ENCODE assay signal across 8 cellular contexts in genomic region chr6:133184798-133185380, GRCh38. TPM values are rescaled to one million over a fixed set of nuclear protein-coding genes. Genes with fewer than 3 reads are reported as not detected.
A peak's percentile ranks its signal among the peaks of the same experiment; 100 is the strongest.
DNase-seq lines count a peak whose midpoint lies in the region; ATAC-seq and TF ChIP-seq lines count a peak whose summit lies in the region.

No MANE protein-coding gene starts in this region.

- H3K27me3 Mint-ChIP-seq in WTC11 (ENCODE audit: low read depth): no peaks in the 10 kb centered on the region
- H3K27me3 Mint-ChIP-seq in stimulated activated memory B cell treated with anti-CD40 and anti-IgM and Interleukin-4, amounts not matched to agents 10 μg/mL and 1 μg/mL and 100 μg/mL, for 72 hours: no peaks in the 10 kb centered on the region
- H3K27me3 Mint-ChIP-seq in CD4-positive, alpha-beta memory T cell: no peaks in the 10 kb centered on the region

- no peak for ATAC-seq in WTC11
- ATAC-seq in stimulated activated memory B cell treated with anti-CD40 and anti-IgM and Interleukin-4, amounts not matched to agents 10 μg/mL and 1 μg/mL and 100 μg/mL, for 72 hours: no peak
- ATAC-seq in GM21528 (IDR thresholded peaks at IDR 0.05; ENCODE audit: low FRiP score, unreplicated experiment): no peak

- POLR2A ChIA-PET in WTC11 (lab: Charles Lee): no interaction called here
- POLR2A ChIA-PET in CD4-positive, alpha-beta memory T cell (lab: Charles Lee; ENCODE audit: partially characterized antibody): no interaction called here

- no peaks in the 10 kb centered on the region for H3K9me3 ChIP-seq in CD4-positive, alpha-beta memory T cell (ENCODE audit: control insufficient read depth in 1 of 2, low read length in 2 of 2)

- no peak overlapping the region for H3K4me3 ChIP-seq in HL-60 (replicated peaks; ENCODE audit: insufficient read depth, low read length)
- H3K4me3 ChIP-seq in CD4-positive, alpha-beta memory T cell (ENCODE audit: low read length in 2 of 2): no peak overlapping the region

- peak; percentile 23 for TF ChIP-seq CTCF in HL-60 (IDR thresholded peaks at IDR 0.05; ENCODE audit: insufficient read depth, low read length)
- TF ChIP-seq CTCF in WTC11 (IDR thresholded peaks at IDR 0.05): 0 out of 2 replicates have a peak, but pooled peaks have one; percentile 24

- no peaks in the 10 kb centered on the region for H3K36me3 Mint-ChIP-seq in WTC11
- H3K36me3 Mint-ChIP-seq in stimulated activated memory B cell treated with anti-CD40 and anti-IgM and Interleukin-4, amounts not matched to agents 10 μg/mL and 1 μg/mL and 100 μg/mL, for 72 hours: no peaks in the 10 kb centered on the region
- H3K36me3 Mint-ChIP-seq in CD4-positive, alpha-beta memory T cell: no peaks in the 10 kb centered on the region

- CTCF ChIA-PET in WTC11 (lab: Charles Lee): interaction anchor here (0.7 to 1.7 kb wide), 5 partner anchors 11 to 224 kb away, joined by 3 to 6 read pairs (median 5); no protein-coding TSS in a partner anchor
- CTCF ChIA-PET in CD4-positive, alpha-beta memory T cell (lab: Charles Lee; ENCODE audit: partially characterized antibody): interaction anchor here (0.7 kb wide), 2 partner anchors 174 to 862 kb away, joined by 3 read pairs; no protein-coding TSS in a partner anchor

- H3K27ac Mint-ChIP-seq in WTC11: no peak overlapping the region
- H3K27ac Mint-ChIP-seq in stimulated activated memory B cell treated with anti-CD40 and anti-IgM and Interleukin-4, amounts not matched to agents 10 μg/mL and 1 μg/mL and 100 μg/mL, for 72 hours: no peak overlapping the region
- no peak overlapping the region for H3K27ac Mint-ChIP-seq in CD4-positive, alpha-beta memory T cell

- DNase-seq in Ammon's horn (ENCODE audit: low spot score) (peak; percentile 40), HL-60 (ENCODE audit: low read depth in 1 of 2, low spot score in 1 of 2) (no peak), WTC11 (ENCODE audit: low spot score) (no peak), kidney glomerular epithelial cell (lab: John Stamatoyannopoulos, UW) (peak; percentile 51), hepatic stellate cell (ENCODE audit: low spot score) (no peak)
- no peak for DNase-seq in CD4-positive, alpha-beta memory T cell

- H3K27me3 ChIP-seq in HL-60 (ENCODE audit: insufficient read depth, poor library complexity, severe bottlenecking): peaks cover 2% of the 10 kb centered on the region
- H3K27me3 ChIP-seq in CD4-positive, alpha-beta memory T cell (ENCODE audit: insufficient read depth, low read length): no peaks in the 10 kb centered on the region

- H3K4me1 ChIP-seq in CD4-positive, alpha-beta memory T cell (ENCODE audit: insufficient read depth, low read length): no peaks in the 10 kb centered on the region

- peaks cover 35% of the 10 kb centered on the region for H3K4me1 Mint-ChIP-seq in WTC11
- H3K4me1 Mint-ChIP-seq in stimulated activated memory B cell treated with anti-CD40 and anti-IgM and Interleukin-4, amounts not matched to agents 10 μg/mL and 1 μg/mL and 100 μg/mL, for 72 hours: no peaks in the 10 kb centered on the region
- H3K4me1 Mint-ChIP-seq in CD4-positive, alpha-beta memory T cell: no peaks in the 10 kb centered on the region

- no peaks in the 10 kb centered on the region for H3K36me3 ChIP-seq in CD4-positive, alpha-beta memory T cell (ENCODE audit: insufficient read depth, low read length)

- no peaks in the 10 kb centered on the region for H3K9me3 Mint-ChIP-seq in WTC11
- no peaks in the 10 kb centered on the region for H3K9me3 Mint-ChIP-seq in stimulated activated memory B cell treated with anti-CD40 and anti-IgM and Interleukin-4, amounts not matched to agents 10 μg/mL and 1 μg/mL and 100 μg/mL, for 72 hours
- H3K9me3 Mint-ChIP-seq in CD4-positive, alpha-beta memory T cell: no peaks in the 10 kb centered on the region

- no peak overlapping the region for H3K27ac ChIP-seq in HL-60 (replicated peaks)
- H3K27ac ChIP-seq in CD4-positive, alpha-beta memory T cell (ENCODE audit: low read depth, low read length): no peak overlapping the region

- intact Hi-C loops in CD4-positive, alpha-beta memory T cell (cut with micrococcal nuclease): no loop called here

- no peak overlapping the region for H3K4me3 Mint-ChIP-seq in WTC11
- H3K4me3 Mint-ChIP-seq in stimulated activated memory B cell treated with anti-CD40 and anti-IgM and Interleukin-4, amounts not matched to agents 10 μg/mL and 1 μg/mL and 100 μg/mL, for 72 hours: no peak overlapping the region
- no peak overlapping the region for H3K4me3 Mint-ChIP-seq in CD4-positive, alpha-beta memory T cell

TF ChIP-seq in WTC11, 78 proteins besides CTCF, POLR2A, EP300 and RAD21:
- TF ChIP-seq USF2 (CRISPR knock-in tag; IDR thresholded peaks at IDR 0.05): no peak
TF ChIP-seq in WTC11: peak in this region for 0.

RNA-seq across cellular contexts. Expression of gene EYA4, which starts 56.3 kb away (rescaled TPM):
- 0.14 to 0.32 TPM (median 0.24 TPM) in 3 replicates for total RNA-seq in WTC11 (2021)
- total RNA-seq in CD4-positive, alpha-beta memory T cell: not detected
- not detected for polyA plus RNA-seq in CD4-positive, alpha-beta memory T cell

Comparison
In these comparisons a context has a peak if more than half of its experiments do, and no peak if none do; other contexts are left out.
1. DNase-seq: peak in Ammon's horn (single experiment) and kidney glomerular epithelial cell (single experiment); none in HL-60 (0 of 2), WTC11 (single experiment), CD4-positive, alpha-beta memory T cell (0 of 5) and hepatic stellate cell (single experiment).